Comparison of ENCODE assay signal across 8 cellular contexts in genomic region chr14:102139248-102140026, GRCh38. TPM values are rescaled to one million over a fixed set of nuclear protein-coding genes. Genes with fewer than 3 reads are reported as not detected.
A peak's percentile ranks its signal among the peaks of the same experiment; 100 is the strongest.
DNase-seq lines count a peak whose midpoint lies in the region; ATAC-seq and TF ChIP-seq lines count a peak whose summit lies in the region.

WDR20 (plus strand) TSS chr14:102139897; CDS start chr14:102139924, 27 bp downstream.

- H3F3A ChIP-seq in smooth muscle cell (ENCODE audit: low read depth), result no peaks in the 10 kb centered on the region

- H3K79me2 ChIP-seq in mammary epithelial cell (ENCODE audit: insufficient read depth, low read length) (peaks cover 67% of the 10 kb centered on the region), smooth muscle cell (ENCODE audit: low read depth) (peaks cover 53% of the 10 kb centered on the region)

- H3K4me1 ChIP-seq in mammary epithelial cell (ENCODE audit: insufficient read depth, low read length) (peaks cover 6% of the 10 kb centered on the region), smooth muscle cell (ENCODE audit: low read depth) (peaks cover 21% of the 10 kb centered on the region)

- peak within 1 kb of the TSS; percentile 92 for H3K27ac ChIP-seq in VCaP
- H3K27ac ChIP-seq in mammary epithelial cell (ENCODE audit: insufficient read depth, low read depth, low read length), result peak within 1 kb of the TSS; percentile 74
- peak within 1 kb of the TSS; percentile 78 for H3K27ac ChIP-seq in smooth muscle cell (ENCODE audit: low read depth)

- DNase-seq in AG08395 (ENCODE audit: low spot score) (peak; percentile 100), NCI-H2196 treated with DMSO at 0.1 percent for 48 hours (lab: John Stamatoyannopoulos, UW; ENCODE audit: unreplicated experiment) (peak; percentile 82), mammary epithelial cell (peak; percentile 98), iPS-NIHi11 (ENCODE audit: low spot score) (peak; percentile 100), smooth muscle cell (lab: John Stamatoyannopoulos, UW; ENCODE audit: unreplicated experiment) (peak; percentile 87)

- CTCF ChIA-PET in mammary epithelial cell (lab: Charles Lee; ENCODE audit: low non-redundant PET), result interaction anchor here (0.6 kb wide), 1 partner anchor 39 kb away, joined by 12 read pairs; no protein-coding TSS in a partner anchor

- H3K9me3 ChIP-seq in mammary epithelial cell (replicated peaks; ENCODE audit: insufficient read depth, low read length) (no peaks in the 10 kb centered on the region), smooth muscle cell (replicated peaks; ENCODE audit: low read depth) (no peaks in the 10 kb centered on the region)

- intact Hi-C loops in mammary epithelial cell (cut with micrococcal nuclease), result loop anchor here (2.0 kb wide), 2 partner anchors 175 to 179 kb away; no protein-coding TSS in a partner anchor

- ATAC-seq in GM18873 (IDR thresholded peaks at IDR 0.05; ENCODE audit: low FRiP score, unreplicated experiment) (peak; percentile 88), HG03139 (IDR thresholded peaks at IDR 0.05; ENCODE audit: unreplicated experiment) (peak; percentile 87)

- no peaks in the 10 kb centered on the region for H3K36me3 ChIP-seq in mammary epithelial cell (ENCODE audit: insufficient read depth, low read length)
- H3K36me3 ChIP-seq in smooth muscle cell (ENCODE audit: low read depth), result no peaks in the 10 kb centered on the region

- H3K4me3 ChIP-seq in mammary epithelial cell (replicated peaks in 1 of 3; ENCODE audit: insufficient read depth in 1 of 3, low read depth in 2 of 3, low read length in 3 of 3) (peak within 1 kb of the TSS; percentile 89 to 99 (median 95)), smooth muscle cell (peak within 1 kb of the TSS; percentile 96)

- in situ Hi-C loops in mammary epithelial cell (cut with MboI; ENCODE audit: low sequenced_read_pairs in 2 of 2), result no loop called here

- no peaks in the 10 kb centered on the region for H3K27me3 ChIP-seq in mammary epithelial cell (ENCODE audit: insufficient read depth, low read length)
- H3K27me3 ChIP-seq in smooth muscle cell (ENCODE audit: low read depth), result no peaks in the 10 kb centered on the region

- H4K20me1 ChIP-seq in mammary epithelial cell (ENCODE audit: insufficient read depth, low read length) (no peaks in the 10 kb centered on the region), smooth muscle cell (ENCODE audit: low read depth) (peaks cover 40% of the 10 kb centered on the region)

- H2AFZ ChIP-seq in mammary epithelial cell (ENCODE audit: low read depth, low read length) (peak within 1 kb of the TSS; percentile 98), smooth muscle cell (ENCODE audit: low read depth) (peak within 1 kb of the TSS; percentile 96)

- dilution Hi-C loops in mammary epithelial cell (cut with HindIII; ENCODE audit: low sequenced_read_pairs), result no loop called here

- H3K4me2 ChIP-seq in mammary epithelial cell (ENCODE audit: insufficient read depth, low read depth, low read length), result peak within 1 kb of the TSS; percentile 89
- H3K4me2 ChIP-seq in smooth muscle cell, result peak within 1 kb of the TSS; percentile 97

- no peak for TF ChIP-seq CTCF in VCaP (conservative IDR thresholded peaks at IDR 0.05)
- peak in 1 of 2 donors; percentile 23 for TF ChIP-seq CTCF in mammary epithelial cell (conservative IDR thresholded peaks at IDR 0.05 in 1 of 2, IDR thresholded peaks at IDR 0.05 in 1 of 2; ENCODE audit: extremely low read depth in 1 of 2, insufficient read depth in 1 of 2, low read depth in 1 of 2, low read length in 2 of 2)
- TF ChIP-seq CTCF in smooth muscle cell (IDR thresholded peaks at IDR 0.05; ENCODE audit: borderline replicate concordance, insufficient read depth, poor library complexity, severe bottlenecking), result no peak

- BruUV-seq in mammary epithelial cell (replicated peaks; lab: Mats Ljungman, UMichigan), result no TSS peak

- H3K9ac ChIP-seq in mammary epithelial cell (ENCODE audit: insufficient read depth, low read length) (peak within 1 kb of the TSS; percentile 84), smooth muscle cell (ENCODE audit: low read depth) (peak within 1 kb of the TSS; percentile 95)

- 1% methylated on average over 24 of the region's 67 CpGs for WGBS in mammary epithelial cell (ENCODE audit: low coverage, missing lambda C conversion rate)
- 1% methylated on average over 25 of the region's 67 CpGs for WGBS in smooth muscle cell (ENCODE audit: low lambda C conversion rate)

RNA-seq across cellular contexts. Expression of gene WDR20, which starts in this region (rescaled TPM):
- total RNA-seq in mammary epithelial cell (10 to 100 TPM; 25.3 to 27.3 TPM), smooth muscle cell (12.0 and 22.8 TPM in 2 replicates)
- polyA plus RNA-seq in mammary epithelial cell (18.0 TPM), smooth muscle cell (19.4 and 20.4 TPM in 2 replicates)
- 1.9 TPM for polyA minus RNA-seq in mammary epithelial cell

Comparison
In these comparisons a context has a peak if more than half of its experiments do, and no peak if none do; other contexts are left out.
1. Peak in every context shown above with its lines: DNase-seq, ATAC-seq, H3K4me3 ChIP-seq and H3K27ac ChIP-seq.